ENCODE assay signal across 32 cellular contexts in the genomic region with DNA sequence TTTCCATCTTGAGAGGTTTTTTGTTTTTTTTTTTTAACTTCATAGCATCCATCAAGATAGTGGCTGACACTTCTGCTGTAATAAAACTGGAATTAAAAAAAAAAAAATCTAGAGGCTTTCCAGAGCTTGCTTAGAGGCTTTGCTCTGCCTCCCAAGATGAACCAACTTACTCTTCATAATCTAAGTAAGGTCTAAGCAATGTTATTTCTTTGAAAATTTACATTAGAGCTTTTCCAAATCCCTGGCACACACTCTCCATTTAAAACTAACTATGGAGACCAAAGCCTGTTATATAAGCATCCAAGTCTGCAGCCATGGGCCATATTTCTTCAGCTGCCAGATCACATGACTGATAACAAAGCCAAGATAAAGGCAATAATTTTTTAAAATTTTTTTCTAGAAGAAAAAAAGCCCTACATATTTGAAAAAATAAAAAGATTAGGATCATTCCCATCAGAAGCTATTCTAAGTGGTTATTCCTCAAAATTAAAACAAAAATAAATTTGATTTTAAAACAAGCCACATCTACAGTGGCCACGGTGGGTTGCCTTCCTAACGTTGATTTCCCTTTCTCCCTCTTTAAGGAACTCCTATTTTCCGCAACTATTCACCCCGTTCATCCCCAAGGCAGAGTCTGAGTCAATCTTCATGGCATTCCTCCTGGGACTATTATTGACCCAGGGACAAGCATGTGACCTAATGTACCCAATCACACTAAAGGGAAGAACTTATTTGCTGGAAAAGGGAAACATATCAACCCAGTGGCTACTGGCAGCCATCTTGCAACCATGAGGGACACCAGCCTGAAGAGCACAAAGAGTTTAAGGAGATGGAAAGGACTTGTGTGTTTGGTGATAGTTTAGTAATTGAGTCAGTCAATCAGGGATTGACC. TPM values are rescaled to one million over a fixed set of nuclear protein-coding genes. Genes with fewer than 3 reads are reported as not detected.
DNase-seq lines count a peak whose midpoint lies in the region; ATAC-seq, FAIRE-seq and TF ChIP-seq lines count a peak whose summit lies in the region.
"Had no signal": no experiment of that assay in that cellular context is flagged by ENCODE, and none has a peak within 500 bp of the region (broad histone marks: within the 10 kb centered on the region; RNA-seq: fewer than 3 reads in every experiment).

No MANE protein-coding gene starts in this region.

- intact Hi-C loops in Calu3 (cut with micrococcal nuclease; ENCODE audit: unreplicated experiment): no loop called here

- H4K20me1 ChIP-seq in astrocyte (ENCODE audit: insufficient read depth, low read length) (no peaks in the 10 kb centered on the region), neural progenitor cell (ENCODE audit: low read depth) (no peaks in the 10 kb centered on the region)
- H4K20me1 ChIP-seq: BLaER1 treated with 17β-estradiol and CSF1 and Interleukin-3, amounts not matched to agents 10 nM and 100 nM had no signal

- H2AFZ ChIP-seq in astrocyte (ENCODE audit: low read depth, low read length) (no peak overlapping the region), neural progenitor cell (replicated peaks) (peak overlapping the region; percentile 34)

- H3K36me3 Mint-ChIP-seq in Calu3 (ENCODE audit: insufficient read depth, unreplicated experiment): no peaks in the 10 kb centered on the region
- peaks cover 4% of the 10 kb centered on the region for H3K36me3 Mint-ChIP-seq in astrocyte (ENCODE audit: low read depth, unreplicated experiment)
- H3K36me3 Mint-ChIP-seq in neural progenitor cell: no peaks in the 10 kb centered on the region

- H3K4me2 ChIP-seq in astrocyte (ENCODE audit: low read length): no peak overlapping the region
- H3K4me2 ChIP-seq in neural progenitor cell: no peak overlapping the region

- CTCF ChIA-PET in Calu3 (lab: Charles Lee): interaction anchor here (0.6 kb wide), 1 partner anchor 315 kb away, joined by 3 read pairs; no protein-coding TSS in a partner anchor

- TF ChIP-seq CTCF in Calu3 (IDR thresholded peaks at IDR 0.05; ENCODE audit: unreplicated experiment): no peak
- TF ChIP-seq CTCF in astrocyte (IDR thresholded peaks at IDR 0.05; ENCODE audit: insufficient read depth, low read depth, low read length): no peak
- no peak for TF ChIP-seq CTCF in neural progenitor cell (IDR thresholded peaks at IDR 0.05)

- H3F3A ChIP-seq in neural progenitor cell (ENCODE audit: low read depth): no peaks in the 10 kb centered on the region

- no peak overlapping the region for H3K4me3 ChIP-seq in astrocyte (ENCODE audit: insufficient read depth, low read depth, low read length)
- no peak overlapping the region for H3K4me3 ChIP-seq in neural progenitor cell
- H3K4me3 ChIP-seq: BLaER1 treated with 17β-estradiol and CSF1 and Interleukin-3, amounts not matched to agents 10 nM and 100 nM; breast epithelium; coronary artery; left lung; ovary; testis had no signal

- H3K36me3 ChIP-seq in astrocyte (ENCODE audit: insufficient read depth, low read length) (no peaks in the 10 kb centered on the region), neural progenitor cell (no peaks in the 10 kb centered on the region)
- H3K36me3 ChIP-seq: BLaER1 treated with 17β-estradiol and CSF1 and Interleukin-3, amounts not matched to agents 10 nM and 100 nM; breast epithelium; left lung; ovary had no signal

- H3K27me3 Mint-ChIP-seq in Calu3 (ENCODE audit: unreplicated experiment): no peaks in the 10 kb centered on the region
- no peaks in the 10 kb centered on the region for H3K27me3 Mint-ChIP-seq in astrocyte (ENCODE audit: low read depth, unreplicated experiment)
- H3K27me3 Mint-ChIP-seq in neural progenitor cell (ENCODE audit: insufficient read depth, low read depth): peaks cover 2% of the 10 kb centered on the region
- H3K27me3 Mint-ChIP-seq: activated B cell treated with CpG ODN at 0.5 μM for 24 hours; naive thymus-derived CD8-positive, alpha-beta T cell had no signal

- H3K27me3 ChIP-seq in astrocyte (ENCODE audit: insufficient read depth, low read length) (no peaks in the 10 kb centered on the region), neural progenitor cell (no peaks in the 10 kb centered on the region)
- H3K27me3 ChIP-seq: BLaER1 treated with 17β-estradiol and CSF1 and Interleukin-3, amounts not matched to agents 10 nM and 100 nM; breast epithelium; left lung; ovary; testis had no signal

- DNase-seq in Calu3 (no peak), LHCN-M2 (ENCODE audit: low read depth) (peak; percentile 26), astrocyte (ENCODE audit: low read depth) (no peak), neural progenitor cell (ENCODE audit: low spot score) (no peak)
- DNase-seq: activated B cell treated with CpG ODN at 0.5 μM for 24 hours; activated CD8-positive, alpha-beta memory T cell treated with anti-CD3 and anti-CD28 coated beads, Interleukin-2, amount 50 U/mL, for 4 hours; activated effector memory CD4-positive, alpha-beta T cell treated with Interleukin-2 at 50 U/mL for 16 hours; EL; HCEC 1CT; immature natural killer cell; KBM-7; left lung; naive thymus-derived CD8-positive, alpha-beta T cell; NCI-H2171; NCI-H524; ovary; stimulated activated CD4-positive, alpha-beta T cell treated with anti-CD3 and anti-CD28 coated beads, Interleukin-12 subunit alpha, Interleukin-12 subunit beta, amount 100 ng/mL, for 4 hours; stimulated activated CD4-positive, alpha-beta T cell treated with anti-CD3 and anti-CD28 coated beads, Interleukin-4, amount 100 ng/mL, for 24 hours; stimulated activated naive CD4-positive, alpha-beta T cell; T-helper 9 cell; testis had no signal

- ATAC-seq in HG02759 (IDR thresholded peaks at IDR 0.05; ENCODE audit: unreplicated experiment) (no peak), HG03439 (IDR thresholded peaks at IDR 0.05; ENCODE audit: unreplicated experiment) (no peak), HG02623 (IDR thresholded peaks at IDR 0.05; ENCODE audit: unreplicated experiment) (no peak)
- ATAC-seq: esophagus mucosa; left lung; naive thymus-derived CD8-positive, alpha-beta T cell had no signal

- H3K4me3 Mint-ChIP-seq in Calu3 (ENCODE audit: low read depth, unreplicated experiment): no peak overlapping the region
- H3K4me3 Mint-ChIP-seq in astrocyte (ENCODE audit: unreplicated experiment): no peak overlapping the region
- H3K4me3 Mint-ChIP-seq in neural progenitor cell: no peak overlapping the region
- H3K4me3 Mint-ChIP-seq: immature natural killer cell; naive thymus-derived CD8-positive, alpha-beta T cell had no signal

- no peaks in the 10 kb centered on the region for H3K9me3 Mint-ChIP-seq in Calu3 (ENCODE audit: low read depth, unreplicated experiment)
- no peaks in the 10 kb centered on the region for H3K9me3 Mint-ChIP-seq in astrocyte (ENCODE audit: unreplicated experiment)
- H3K9me3 Mint-ChIP-seq in neural progenitor cell: peaks cover 3% of the 10 kb centered on the region
- H3K9me3 Mint-ChIP-seq: activated B cell treated with CpG ODN at 0.5 μM for 24 hours; naive thymus-derived CD8-positive, alpha-beta T cell had no signal

- BruUV-seq in Calu3 (replicated peaks; lab: Mats Ljungman, UMichigan): no TSS peak

- H3K27ac ChIP-seq in astrocyte (ENCODE audit: low read depth, low read length) (no peak overlapping the region), neural progenitor cell (no peak overlapping the region)
- H3K27ac ChIP-seq: BLaER1 treated with 17β-estradiol and CSF1 and Interleukin-3, amounts not matched to agents 10 nM and 100 nM; breast epithelium; coronary artery; left lung; ovary had no signal

- H3K27ac Mint-ChIP-seq in Calu3 (ENCODE audit: unreplicated experiment): peak overlapping the region; percentile 51
- H3K27ac Mint-ChIP-seq in astrocyte (ENCODE audit: unreplicated experiment): peak overlapping the region; percentile 77
- H3K27ac Mint-ChIP-seq in neural progenitor cell: no peak overlapping the region
- H3K27ac Mint-ChIP-seq: activated B cell treated with CpG ODN at 0.5 μM for 24 hours, immature natural killer cell had no signal

- FAIRE-seq in astrocyte (lab: Jason Lieb, UNC): no peak
- FAIRE-seq: D721Med, frontal cortex, RCC 7860, urothelium cell line had no signal

- H3K9me3 ChIP-seq in astrocyte (ENCODE audit: insufficient read depth, low read depth, low read length) (peaks cover 2% of the 10 kb centered on the region), neural progenitor cell (ENCODE audit: low read depth) (no peaks in the 10 kb centered on the region)
- H3K9me3 ChIP-seq: BLaER1 treated with 17β-estradiol and CSF1 and Interleukin-3, amounts not matched to agents 10 nM and 100 nM; breast epithelium; left lung; ovary; testis had no signal

- H3K4me1 ChIP-seq in astrocyte (ENCODE audit: insufficient read depth, low read length) (peaks cover 14% of the 10 kb centered on the region), neural progenitor cell (peaks cover 20% of the 10 kb centered on the region)
- H3K4me1 ChIP-seq: breast epithelium, left lung had no signal

- H3K79me2 ChIP-seq in astrocyte (ENCODE audit: insufficient read depth, low read length) (no peaks in the 10 kb centered on the region), neural progenitor cell (ENCODE audit: low read depth) (no peaks in the 10 kb centered on the region)

- H3K9ac ChIP-seq in astrocyte (ENCODE audit: low read length) (no peak overlapping the region), neural progenitor cell (no peak overlapping the region)
- H3K9ac ChIP-seq: BLaER1 treated with 17β-estradiol and CSF1 and Interleukin-3, amounts not matched to agents 10 nM and 100 nM had no signal

- H3K4me1 Mint-ChIP-seq in Calu3 (ENCODE audit: low read depth, unreplicated experiment) (no peaks in the 10 kb centered on the region), astrocyte (ENCODE audit: low read depth, unreplicated experiment) (peaks cover 34% of the 10 kb centered on the region), neural progenitor cell (peaks cover 38% of the 10 kb centered on the region)

RNA-seq across cellular contexts. Expression of gene ARHGEF3, which starts 55.2 kb away (rescaled TPM):
- total RNA-seq in Calu3 (2022) (20.9 and 21.8 TPM in 2 replicates), LHCN-M2 (2014; rRNA removed) (2.8 and 5.5 TPM in 2 replicates), astrocyte (13.7 and 14.9 TPM in 2 replicates), neural progenitor cell (ENCODE audit: low replicate concordance) (0.52 and 2.9 TPM in 2 replicates)
- 3.5 TPM for polyA plus RNA-seq in LHCN-M2 (2012)
